In genomic region chr1:55287732-55288131, GRCh38 we compare ENCODE assay signal across 8 cellular contexts.
A peak's percentile ranks its signal among the peaks of the same experiment; 100 is the strongest.
DNase-seq lines count a peak whose midpoint lies in the region; ATAC-seq and TF ChIP-seq lines count a peak whose summit lies in the region.

No MANE protein-coding gene starts in this region.

- H3K4me1 ChIP-seq in MM.1S (ENCODE audit: low read length): peaks cover 13% of the 10 kb centered on the region
- H3K4me1 ChIP-seq in thoracic aorta (ENCODE audit: control insufficient read depth in 1 of 2, low read depth in 2 of 2): no peaks in the 10 kb centered on the region
- H3K4me1 ChIP-seq in PC-9 (replicated peaks; ENCODE audit: insufficient read depth): peaks cover 4% of the 10 kb centered on the region; the same call in 1 of the 2 replicates

- no peaks in the 10 kb centered on the region for H3K9me3 ChIP-seq in MM.1S (replicated peaks; ENCODE audit: insufficient read depth, low read length)
- H3K9me3 ChIP-seq in thoracic aorta: no peaks in the 10 kb centered on the region
- H3K9me3 ChIP-seq in PC-9 (ENCODE audit: insufficient read depth, low read depth): no peaks in the 10 kb centered on the region

- no peaks in the 10 kb centered on the region for H4K20me1 ChIP-seq in MM.1S (ENCODE audit: insufficient read depth, low read length)
- H4K20me1 ChIP-seq in PC-9 (ENCODE audit: insufficient read depth): no peaks in the 10 kb centered on the region

- H2AFZ ChIP-seq in MM.1S (ENCODE audit: low read length) (no peak overlapping the region), PC-9 (no peak overlapping the region)

- H3K27me3 ChIP-seq in MM.1S (replicated peaks; ENCODE audit: insufficient read depth, low read length) (no peaks in the 10 kb centered on the region), thoracic aorta (replicated peaks; ENCODE audit: insufficient read depth) (no peaks in the 10 kb centered on the region), dorsolateral prefrontal cortex (peaks cover 0 to 10% (median 0%) of the 10 kb centered on the region in 45 donors), PC-9 (ENCODE audit: insufficient read depth, low read depth) (no peaks in the 10 kb centered on the region)

- H3K27me3 Mint-ChIP-seq in activated naive CD4-positive, alpha-beta T cell treated with anti-CD3 and anti-CD28 coated beads, Interleukin-2, amount 50 U/mL, for 24 hours: peaks cover 3% of the 10 kb centered on the region

- CTCF ChIA-PET in PC-9 (lab: Charles Lee): no interaction called here

- H3K79me2 ChIP-seq in MM.1S (ENCODE audit: low read length) (no peaks in the 10 kb centered on the region), PC-9 (ENCODE audit: low read depth) (no peaks in the 10 kb centered on the region)

- intact Hi-C loops in dorsolateral prefrontal cortex (cut with DNase I): loop anchor here (2.0 to 10.0 kb wide), 5 partner anchors 87 to 1427 kb away; no protein-coding TSS in a partner anchor
- intact Hi-C loops in PC-9 (cut with micrococcal nuclease; ENCODE audit: unreplicated experiment): loop anchor here (5.0 to 10.0 kb wide), 7 partner anchors 50 to 1207 kb away; no protein-coding TSS in a partner anchor

- H3K4me2 ChIP-seq in MM.1S (ENCODE audit: low read depth, low read length) (peak overlapping the region; percentile 20; the same call in 1 of the 2 replicates), PC-9 (no peak overlapping the region)

- H3K9me3 Mint-ChIP-seq in activated naive CD4-positive, alpha-beta T cell treated with anti-CD3 and anti-CD28 coated beads, Interleukin-2, amount 50 U/mL, for 24 hours: no peaks in the 10 kb centered on the region

- peaks cover 2% of the 10 kb centered on the region for H3K36me3 Mint-ChIP-seq in activated naive CD4-positive, alpha-beta T cell treated with anti-CD3 and anti-CD28 coated beads, Interleukin-2, amount 50 U/mL, for 24 hours

- BruUV-seq in PC-9 (replicated peaks; lab: Mats Ljungman, UMichigan): no TSS peak

- no peak for TF ChIP-seq CTCF in MM.1S (IDR thresholded peaks at IDR 0.05; ENCODE audit: low read length)
- no peak for TF ChIP-seq CTCF in thoracic aorta (IDR thresholded peaks at IDR 0.05)
- TF ChIP-seq CTCF in dorsolateral prefrontal cortex (IDR thresholded peaks at IDR 0.05 in 54 of 56, conservative IDR thresholded peaks at IDR 0.05 in 2 of 56; ENCODE audit: low read depth in 1 of 56, partially characterized antibody in 56 of 56): no peak
- TF ChIP-seq CTCF in PC-9 (conservative IDR thresholded peaks at IDR 0.05): no peak

- H3K4me3 Mint-ChIP-seq in activated naive CD4-positive, alpha-beta T cell treated with anti-CD3 and anti-CD28 coated beads, Interleukin-2, amount 50 U/mL, for 24 hours: no peak overlapping the region

- H3F3A ChIP-seq in MM.1S (ENCODE audit: insufficient read depth, low read length) (no peaks in the 10 kb centered on the region), PC-9 (ENCODE audit: insufficient read depth, low read depth) (no peaks in the 10 kb centered on the region)

- no peak overlapping the region for H3K9ac ChIP-seq in MM.1S (ENCODE audit: low read length)

- DNase-seq in activated naive CD4-positive, alpha-beta T cell treated with Interleukin-2 at 50 U/mL for 16 hours: no peak
- DNase-seq in MM.1S (no peak), thoracic aorta (ENCODE audit: low spot score) (no peak), medulla oblongata (ENCODE audit: extremely low spot score) (no peak), dorsolateral prefrontal cortex (no peak), PC-9 (no peak)

- H3K4me1 Mint-ChIP-seq in activated naive CD4-positive, alpha-beta T cell treated with anti-CD3 and anti-CD28 coated beads, Interleukin-2, amount 50 U/mL, for 24 hours: peaks cover 16% of the 10 kb centered on the region

- H3K4me3 ChIP-seq in MM.1S (ENCODE audit: low read length) (no peak overlapping the region), thoracic aorta (peak overlapping the region; percentile 47), dorsolateral prefrontal cortex (no peak overlapping the region), PC-9 (no peak overlapping the region)

- no peak overlapping the region for H3K27ac ChIP-seq in MM.1S (ENCODE audit: low read length)
- no peak overlapping the region for H3K27ac ChIP-seq in thoracic aorta
- H3K27ac ChIP-seq in dorsolateral prefrontal cortex: no peak overlapping the region
- H3K27ac ChIP-seq in PC-9: no peak overlapping the region

- H3K27ac Mint-ChIP-seq in activated naive CD4-positive, alpha-beta T cell treated with anti-CD3 and anti-CD28 coated beads, Interleukin-2, amount 50 U/mL, for 24 hours: peak overlapping the region; percentile 93

- POLR2A ChIA-PET in PC-9 (lab: Charles Lee; ENCODE audit: unreplicated experiment): no interaction called here

- H3K9me2 ChIP-seq in MM.1S (replicated peaks; ENCODE audit: insufficient read depth, low read length) (no peaks in the 10 kb centered on the region), PC-9 (ENCODE audit: insufficient read depth) (no peaks in the 10 kb centered on the region)

- ATAC-seq in HG02763 (IDR thresholded peaks at IDR 0.05; ENCODE audit: unreplicated experiment) (peak; percentile 31), thoracic aorta (ENCODE audit: insufficient number of reproducible peaks, low FRiP score, low read depth) (no peak)

- no peaks in the 10 kb centered on the region for H3K36me3 ChIP-seq in MM.1S (replicated peaks; ENCODE audit: insufficient read depth, low read length)
- no peaks in the 10 kb centered on the region for H3K36me3 ChIP-seq in thoracic aorta
- H3K36me3 ChIP-seq in PC-9 (ENCODE audit: low read depth): no peaks in the 10 kb centered on the region
